8 cellular contexts compared by ENCODE assay signal in the genomic region with DNA sequence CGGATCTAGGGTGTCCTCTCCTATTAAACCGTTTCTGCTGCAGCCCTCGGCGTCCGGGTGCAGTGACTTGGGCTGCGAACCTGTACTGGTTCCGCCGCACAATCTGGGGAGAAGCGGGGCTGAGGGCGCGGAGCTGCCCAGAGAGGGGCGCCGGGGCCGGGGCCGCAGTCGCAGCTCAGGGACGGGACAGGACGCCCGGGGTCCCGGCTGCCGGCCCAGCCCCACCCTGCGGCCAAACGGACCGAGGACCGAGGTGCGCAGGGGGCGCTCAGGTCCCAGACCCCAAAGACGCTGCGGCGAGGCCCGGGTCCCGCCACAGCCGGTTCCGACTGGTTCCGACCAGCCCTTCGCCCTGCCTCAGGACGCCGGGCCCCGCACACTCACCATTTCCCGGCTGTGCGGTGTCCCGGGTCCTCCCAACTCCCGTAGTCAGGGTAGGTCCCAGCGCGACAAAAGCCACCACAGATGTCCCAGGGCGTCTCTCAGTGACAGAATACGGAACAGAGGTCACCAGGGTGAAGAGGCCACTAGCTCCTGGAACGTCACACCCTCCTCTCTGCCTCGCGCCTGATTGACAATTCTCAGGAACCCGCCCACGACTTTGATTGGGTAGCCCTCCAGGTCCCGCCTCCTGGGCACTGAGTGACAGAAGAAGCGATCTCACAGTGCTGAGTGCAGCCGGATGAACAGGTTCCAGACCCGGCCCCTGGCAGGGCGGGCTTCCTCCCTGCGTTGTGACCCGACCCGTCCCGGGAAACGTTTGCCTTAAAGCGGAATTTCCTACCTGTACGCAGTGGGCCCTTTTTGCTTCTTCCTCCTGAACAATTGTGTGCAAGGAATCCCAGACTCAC. TPM values are rescaled to one million over a fixed set of nuclear protein-coding genes. Genes with fewer than 3 reads are reported as not detected.
DNase-seq lines count a peak whose midpoint lies in the region; ATAC-seq and TF ChIP-seq lines count a peak whose summit lies in the region.

TSS of gene ZNF44 (minus strand) at position 576 of the 851 bp plus-strand sequence. CDS start at position 387, 189 bp downstream.

- no peaks in the 10 kb centered on the region for H3K36me3 ChIP-seq in CD8-positive, alpha-beta T cell (ENCODE audit: insufficient read depth, low read length)
- peaks cover 19% of the 10 kb centered on the region for H3K36me3 ChIP-seq in endodermal cell (ENCODE audit: control insufficient read depth, insufficient read depth, low read length)

- H3K27me3 Mint-ChIP-seq in CD8-positive, alpha-beta T cell (ENCODE audit: low read depth): no peaks in the 10 kb centered on the region
- peaks cover 2% of the 10 kb centered on the region for H3K27me3 Mint-ChIP-seq in endodermal cell (ENCODE audit: insufficient read depth)

- peak within 1 kb of the TSS; percentile 82 for H3K4me3 ChIP-seq in CD8-positive, alpha-beta T cell (ENCODE audit: low read depth, low read length)
- peak within 1 kb of the TSS; percentile 58 for H3K4me3 ChIP-seq in HL-60 (replicated peaks; ENCODE audit: insufficient read depth, low read length)
- H3K4me3 ChIP-seq in endodermal cell (ENCODE audit: low read length): peak within 1 kb of the TSS; percentile 91

- H3K4me1 Mint-ChIP-seq in CD8-positive, alpha-beta T cell (ENCODE audit: low read depth): peaks cover 43% of the 10 kb centered on the region
- peaks cover 7% of the 10 kb centered on the region for H3K4me1 Mint-ChIP-seq in endodermal cell

- H3K4me3 Mint-ChIP-seq in CD8-positive, alpha-beta T cell: peak within 1 kb of the TSS; percentile 99
- peak within 1 kb of the TSS; percentile 100 for H3K4me3 Mint-ChIP-seq in endodermal cell

- no peak for TF ChIP-seq CTCF in CD8-positive, alpha-beta T cell (IDR thresholded peaks at IDR 0.05)
- no peak for TF ChIP-seq CTCF in HL-60 (IDR thresholded peaks at IDR 0.05; ENCODE audit: insufficient read depth, low read length)
- TF ChIP-seq CTCF in endodermal cell (conservative IDR thresholded peaks at IDR 0.05): no peak

- peak within 1 kb of the TSS; percentile 98 for H3K27ac Mint-ChIP-seq in CD8-positive, alpha-beta T cell
- peak within 1 kb of the TSS; percentile 100 for H3K27ac Mint-ChIP-seq in endodermal cell

- H3K36me3 Mint-ChIP-seq in CD8-positive, alpha-beta T cell: peaks cover 25% of the 10 kb centered on the region
- peaks cover 25% of the 10 kb centered on the region for H3K36me3 Mint-ChIP-seq in endodermal cell (ENCODE audit: low read depth)

- H3K4me1 ChIP-seq in CD8-positive, alpha-beta T cell (ENCODE audit: insufficient read depth, low read length): peaks cover 23% of the 10 kb centered on the region
- H3K4me1 ChIP-seq in endodermal cell (ENCODE audit: control insufficient read depth, insufficient read depth, low read length): no peaks in the 10 kb centered on the region

- peak within 1 kb of the TSS; percentile 94 for H3K9ac ChIP-seq in endodermal cell (ENCODE audit: extremely low read depth, low read length, poor library complexity, severe bottlenecking)

- peak; percentile 91 to 97 (median 93) for DNase-seq in CD8-positive, alpha-beta T cell
- peak; percentile 73 to 99 for DNase-seq in HL-60 (ENCODE audit: low read depth in 1 of 2, low spot score in 1 of 2)
- peak; percentile 91 for DNase-seq in NOMO-1 treated with DMSO at 0.1 percent for 48 hours (lab: John Stamatoyannopoulos, UW; ENCODE audit: unreplicated experiment)
- DNase-seq in activated CD8-positive, alpha-beta memory T cell treated with anti-CD3 and anti-CD28 coated beads, Interleukin-2, amount 50 U/mL, for 1 hour (ENCODE audit: extremely low read depth): peak; percentile 91
- peak; percentile 99 for DNase-seq in endodermal cell
- peak; percentile 98 for DNase-seq in mesenteric fat pad (ENCODE audit: low spot score)
- DNase-seq in stimulated activated CD8-positive, alpha-beta memory T cell treated with anti-CD3 and anti-CD28 coated beads, Interleukin-15, amount 100 ng/mL, for 24 hours (ENCODE audit: low read depth): peak; percentile 68

- H3K9me3 Mint-ChIP-seq in CD8-positive, alpha-beta T cell: no peaks in the 10 kb centered on the region
- peaks cover 32% of the 10 kb centered on the region for H3K9me3 Mint-ChIP-seq in endodermal cell

- CTCF ChIA-PET in CD8-positive, alpha-beta T cell (lab: Charles Lee): no interaction called here

- peak within 1 kb of the TSS; percentile 75 for H3K27ac ChIP-seq in CD8-positive, alpha-beta T cell (ENCODE audit: low read depth, low read length)
- peak within 1 kb of the TSS; percentile 92 for H3K27ac ChIP-seq in HL-60 (replicated peaks)
- H3K27ac ChIP-seq in endodermal cell (ENCODE audit: low read depth, low read length): peak within 1 kb of the TSS; percentile 57

- ATAC-seq in CD8-positive, alpha-beta T cell: peak; percentile 96
- peak; percentile 85 for ATAC-seq in GM19455 (IDR thresholded peaks at IDR 0.05; ENCODE audit: unreplicated experiment)

- WGBS in endodermal cell (ENCODE audit: insufficient coverage in 1 of 2, insufficient read length in 1 of 2), 2 experiments: 0% methylated on average over 27 to 64 of the region's 64 CpGs

- H3K9me3 ChIP-seq in CD8-positive, alpha-beta T cell (ENCODE audit: low read length): no peaks in the 10 kb centered on the region
- H3K9me3 ChIP-seq in endodermal cell (ENCODE audit: control insufficient read depth, low read length): peaks cover 15% of the 10 kb centered on the region

- no peaks in the 10 kb centered on the region for H3K27me3 ChIP-seq in CD8-positive, alpha-beta T cell (ENCODE audit: insufficient read depth, low read length)
- H3K27me3 ChIP-seq in HL-60 (ENCODE audit: insufficient read depth, poor library complexity, severe bottlenecking) (no peaks in the 10 kb centered on the region), endodermal cell (ENCODE audit: control insufficient read depth, insufficient read depth, low read length, poor library complexity, severe bottlenecking) (no peaks in the 10 kb centered on the region)

- intact Hi-C loops in CD8-positive, alpha-beta T cell (cut with DNase I, micrococcal nuclease): loop anchor here (1.0 to 10.0 kb wide), 7 partner anchors 14 to 190 kb away; partner anchors contain the start of genes ZNF563 (in 2 of the 2), ZNF442 (in 1 of the 2), ZNF443 (in 1 of the 2) and ZNF709 (in 1 of the 2)

- POLR2A ChIA-PET in CD8-positive, alpha-beta T cell (lab: Charles Lee): interaction anchor here (0.6 to 2.0 kb wide), 5 partner anchors 16 to 131 kb away, joined by 3 to 16 read pairs (median 4); partner anchors contain the start of genes ZNF442 and ZNF563

RNA-seq across cellular contexts. Expression of gene ZNF44, which starts in this region (rescaled TPM):
- 10 to 100 TPM; 21.9 to 22.0 TPM for total RNA-seq in CD8-positive, alpha-beta T cell
- total RNA-seq in endodermal cell (1 to 10 TPM; 9.5 TPM), mesenteric fat pad (10.5 TPM)
- 5.7 TPM for polyA plus RNA-seq in endodermal cell (2013, experiment 1 of 2)
- 5.1 TPM for polyA plus RNA-seq in endodermal cell (2013, experiment 2 of 2)

Comparison
In these comparisons a context has a peak if more than half of its experiments do, and no peak if none do; other contexts are left out.
1. Peak in every context shown above with its lines: DNase-seq, ATAC-seq, H3K4me3 ChIP-seq and H3K27ac ChIP-seq.